Comparison of ENCODE assay signal across 8 cellular contexts in the genomic region with DNA sequence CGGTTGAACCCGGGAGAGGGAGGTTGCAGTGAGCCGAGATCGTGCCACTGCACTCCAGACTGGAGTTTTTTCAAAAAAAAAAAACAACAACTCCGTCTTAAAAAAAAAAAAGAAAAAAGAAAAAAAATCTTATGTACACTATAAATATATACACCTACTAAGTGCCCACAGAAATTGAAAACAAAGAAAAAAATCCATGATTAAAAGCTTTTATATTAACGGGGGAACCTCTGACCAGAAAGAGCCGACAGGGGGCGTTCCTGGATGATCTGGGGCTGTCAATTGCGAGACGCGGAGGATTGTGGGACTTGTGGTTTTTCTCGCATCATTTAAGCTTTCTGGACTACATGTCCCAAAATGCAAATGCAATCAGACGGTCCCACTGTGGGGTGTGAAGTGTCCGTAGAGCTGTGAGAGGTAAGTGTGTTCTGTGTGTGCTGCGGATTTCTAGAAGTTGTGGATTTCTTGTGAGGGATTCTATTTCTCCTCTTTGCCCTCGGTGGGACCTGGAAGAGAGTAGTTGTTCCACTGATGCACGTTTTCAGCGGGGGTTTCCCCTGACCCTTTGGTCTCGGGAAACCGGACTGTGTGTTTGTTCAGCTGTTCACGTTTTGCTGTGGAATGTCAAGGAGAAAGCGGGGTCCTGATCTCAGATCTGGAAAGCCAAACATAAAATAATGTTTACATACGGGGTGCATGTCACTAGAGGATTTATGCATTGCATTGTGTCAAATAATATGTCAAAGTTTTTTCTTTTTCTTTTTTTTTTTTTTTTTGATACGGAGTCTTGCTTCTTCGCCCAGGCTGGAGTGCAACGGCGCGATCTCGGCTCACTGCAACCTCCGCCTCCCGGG. TPM values are rescaled to one million over a fixed set of nuclear protein-coding genes. Genes with fewer than 3 reads are reported as not detected.
DNase-seq lines count a peak whose midpoint lies in the region; ATAC-seq, FAIRE-seq and TF ChIP-seq lines count a peak whose summit lies in the region.

A gene with protein sequence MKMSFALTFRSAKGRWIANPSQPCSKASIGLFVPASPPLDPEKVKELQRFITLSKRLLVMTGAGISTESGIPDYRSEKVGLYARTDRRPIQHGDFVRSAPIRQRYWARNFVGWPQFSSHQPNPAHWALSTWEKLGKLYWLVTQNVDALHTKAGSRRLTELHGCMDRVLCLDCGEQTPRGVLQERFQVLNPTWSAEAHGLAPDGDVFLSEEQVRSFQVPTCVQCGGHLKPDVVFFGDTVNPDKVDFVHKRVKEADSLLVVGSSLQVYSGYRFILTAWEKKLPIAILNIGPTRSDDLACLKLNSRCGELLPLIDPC (plus strand): TSS at position 360 of the 854 bp plus-strand sequence. CDS start 1,241 bp downstream, outside the sequence.

- FAIRE-seq in A204.1 (lab: Jason Lieb, UNC) (peak; percentile 94), small intestine (lab: Jason Lieb, UNC) (peak; percentile 67)

- H3K9me3 ChIP-seq in breast epithelium = no peaks in the 10 kb centered on the region
- no peaks in the 10 kb centered on the region for H3K9me3 ChIP-seq in iPS-20b (ENCODE audit: insufficient read depth, low read depth, low read length)
- no peaks in the 10 kb centered on the region for H3K9me3 ChIP-seq in small intestine (ENCODE audit: control insufficient read depth, low read depth)

- H3K36me3 ChIP-seq in breast epithelium (no peaks in the 10 kb centered on the region), iPS-20b (ENCODE audit: insufficient read depth, low read depth, low read length) (no peaks in the 10 kb centered on the region), small intestine (ENCODE audit: control insufficient read depth in 2 of 2, insufficient read depth in 2 of 2, low read length in 2 of 2) (no peaks in the 10 kb centered on the region)

- ATAC-seq in GM18520 (IDR thresholded peaks at IDR 0.05; ENCODE audit: unreplicated experiment) = peak; percentile 94
- ATAC-seq in HG03066 (IDR thresholded peaks at IDR 0.05; ENCODE audit: low read depth, unreplicated experiment) = peak; percentile 97

- H3K27ac ChIP-seq in breast epithelium = peak within 1 kb of the TSS; percentile 5 to 71
- H3K27ac ChIP-seq in iPS-20b (ENCODE audit: low read length) = no peak within 1 kb of the TSS
- H3K27ac ChIP-seq in small intestine (ENCODE audit: low read depth in 1 of 2, low read length in 1 of 2) = peak within 1 kb of the TSS in 1 of 2 donors; percentile 9

- DNase-seq in NCI-H2107 treated with DMSO at 0.1 percent for 48 hours (lab: John Stamatoyannopoulos, UW; ENCODE audit: unreplicated experiment) (peak; percentile 96), UCSD-AML1 (lab: John Stamatoyannopoulos, UW; ENCODE audit: unreplicated experiment) (peak; percentile 81), breast epithelium (ENCODE audit: low spot score in 2 of 2) (peak; percentile 83 to 85), small intestine (peak; percentile 97)

- no peak for TF ChIP-seq POLR2A in breast epithelium (IDR thresholded peaks at IDR 0.05)

- TF ChIP-seq CTCF in breast epithelium (IDR thresholded peaks at IDR 0.05) = peak; percentile 44 to 61 (median 54)

- H3K9ac ChIP-seq in iPS-20b (ENCODE audit: low read depth, low read length) = peak within 1 kb of the TSS; percentile 87

- H3K4me1 ChIP-seq in breast epithelium = no peaks in the 10 kb centered on the region
- no peaks in the 10 kb centered on the region for H3K4me1 ChIP-seq in iPS-20b (ENCODE audit: insufficient read depth, low read length)
- H3K4me1 ChIP-seq in small intestine (ENCODE audit: control insufficient read depth in 2 of 2, insufficient read depth in 1 of 2, low read depth in 1 of 2, low read length in 1 of 2) = no peaks in the 10 kb centered on the region

- no peaks in the 10 kb centered on the region for H3K27me3 ChIP-seq in breast epithelium
- H3K27me3 ChIP-seq in iPS-20b (ENCODE audit: insufficient read depth, low read length) = no peaks in the 10 kb centered on the region
- H3K27me3 ChIP-seq in small intestine (ENCODE audit: control insufficient read depth in 2 of 2, insufficient read depth in 2 of 2, low read length in 2 of 2) = no peaks in the 10 kb centered on the region

- intact Hi-C loops in breast epithelium (cut with DNase I; ENCODE audit: low total_unique reads) = no loop called here

- H3K4me3 ChIP-seq in breast epithelium (peak within 1 kb of the TSS; percentile 59 to 91 (median 62)), iPS-20b (ENCODE audit: low read length) (peak within 1 kb of the TSS; percentile 91), small intestine (ENCODE audit: low read depth in 1 of 2, low read length in 2 of 2) (peak within 1 kb of the TSS; percentile 32 to 51)

- WGBS in small intestine, 3 donors = 6 to 9% (median 8%) methylated on average over 31 of the region's 31 CpGs

RNA-seq across cellular contexts. Expression of the gene that starts here (rescaled TPM):
- total RNA-seq in breast epithelium = 1 to 10 TPM in 2 of 3 donors, under 1 TPM in 1; 0.98 to 3.1 (median 1.6) TPM
- polyA plus RNA-seq in small intestine = 1 to 10 TPM; 1.4 to 8.1 (median 1.6) TPM
